1 cellular context compared by ENCODE assay signal in genomic region chr9:127828262-127829031, GRCh38.
TF ChIP-seq lines count a peak whose summit lies in the region.

No MANE protein-coding gene starts in this region.

TF ChIP-seq in HepG2, 621 proteins besides CTCF, POLR2A, EP300 and RAD21 (continued from another document and continues in another):
- TF ChIP-seq, protein P1, sequence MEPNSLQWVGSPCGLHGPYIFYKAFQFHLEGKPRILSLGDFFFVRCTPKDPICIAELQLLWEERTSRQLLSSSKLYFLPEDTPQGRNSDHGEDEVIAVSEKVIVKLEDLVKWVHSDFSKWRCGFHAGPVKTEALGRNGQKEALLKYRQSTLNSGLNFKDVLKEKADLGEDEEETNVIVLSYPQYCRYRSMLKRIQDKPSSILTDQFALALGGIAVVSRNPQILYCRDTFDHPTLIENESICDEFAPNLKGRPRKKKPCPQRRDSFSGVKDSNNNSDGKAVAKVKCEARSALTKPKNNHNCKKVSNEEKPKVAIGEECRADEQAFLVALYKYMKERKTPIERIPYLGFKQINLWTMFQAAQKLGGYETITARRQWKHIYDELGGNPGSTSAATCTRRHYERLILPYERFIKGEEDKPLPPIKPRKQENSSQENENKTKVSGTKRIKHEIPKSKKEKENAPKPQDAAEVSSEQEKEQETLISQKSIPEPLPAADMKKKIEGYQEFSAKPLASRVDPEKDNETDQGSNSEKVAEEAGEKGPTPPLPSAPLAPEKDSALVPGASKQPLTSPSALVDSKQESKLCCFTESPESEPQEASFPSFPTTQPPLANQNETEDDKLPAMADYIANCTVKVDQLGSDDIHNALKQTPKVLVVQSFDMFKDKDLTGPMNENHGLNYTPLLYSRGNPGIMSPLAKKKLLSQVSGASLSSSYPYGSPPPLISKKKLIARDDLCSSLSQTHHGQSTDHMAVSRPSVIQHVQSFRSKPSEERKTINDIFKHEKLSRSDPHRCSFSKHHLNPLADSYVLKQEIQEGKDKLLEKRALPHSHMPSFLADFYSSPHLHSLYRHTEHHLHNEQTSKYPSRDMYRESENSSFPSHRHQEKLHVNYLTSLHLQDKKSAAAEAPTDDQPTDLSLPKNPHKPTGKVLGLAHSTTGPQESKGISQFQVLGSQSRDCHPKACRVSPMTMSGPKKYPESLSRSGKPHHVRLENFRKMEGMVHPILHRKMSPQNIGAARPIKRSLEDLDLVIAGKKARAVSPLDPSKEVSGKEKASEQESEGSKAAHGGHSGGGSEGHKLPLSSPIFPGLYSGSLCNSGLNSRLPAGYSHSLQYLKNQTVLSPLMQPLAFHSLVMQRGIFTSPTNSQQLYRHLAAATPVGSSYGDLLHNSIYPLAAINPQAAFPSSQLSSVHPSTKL (CRISPR knock-in tag; IDR thresholded peaks at IDR 0.05), result peak; percentile 39; the same call in 1 of the 2 replicates
- TF ChIP-seq SP4 (CRISPR knock-in tag; IDR thresholded peaks at IDR 0.05), result peak; percentile 84
- no peak for TF ChIP-seq FOXK2 (IDR thresholded peaks at IDR 0.05)
- 0 out of 2 replicates have a peak, but pooled peaks have one; percentile 42 for TF ChIP-seq ZNF224 (CRISPR knock-in tag; IDR thresholded peaks at IDR 0.05)
- 0 out of 2 replicates have a peak, but pooled peaks have one; percentile 17 for TF ChIP-seq ERF (CRISPR knock-in tag; IDR thresholded peaks at IDR 0.05)
- TF ChIP-seq DNMT1 (CRISPR knock-in tag; IDR thresholded peaks at IDR 0.05), result no peak
- peak; percentile 79; the same call in 1 of the 2 replicates for TF ChIP-seq ZNF724P (CRISPR knock-in tag; IDR thresholded peaks at IDR 0.05; ENCODE audit: borderline replicate concordance)
- TF ChIP-seq SOX6 (IDR thresholded peaks at IDR 0.05), result no peak
- peak; percentile 42; the same call in 1 of the 2 replicates for TF ChIP-seq SOX6 (CRISPR knock-in tag; IDR thresholded peaks at IDR 0.05)
- peak; percentile 36; the same call in 1 of the 2 replicates for TF ChIP-seq ZNF317 (CRISPR knock-in tag; IDR thresholded peaks at IDR 0.05)
- TF ChIP-seq LCORL (IDR thresholded peaks at IDR 0.05), result no peak
- peak; percentile 74; the same call in 1 of the 2 replicates for TF ChIP-seq LCORL (CRISPR knock-in tag; IDR thresholded peaks at IDR 0.05)
- TF ChIP-seq GATA4 (IDR thresholded peaks at IDR 0.05; ENCODE audit: borderline replicate concordance, low read depth), result peak; percentile 55; the same call in 1 of the 2 replicates
- peak; percentile 56 for TF ChIP-seq RXRA (CRISPR knock-in tag; IDR thresholded peaks at IDR 0.05)
- peak; percentile 18; the same call in 1 of the 2 replicates for TF ChIP-seq GABPA (IDR thresholded peaks at IDR 0.05; ENCODE audit: low read depth, low read length)
- peak; percentile 32; the same call in 1 of the 2 replicates for TF ChIP-seq GABPA (CRISPR knock-in tag; IDR thresholded peaks at IDR 0.05; ENCODE audit: low read depth)
- TF ChIP-seq ZNF331 (CRISPR knock-in tag; IDR thresholded peaks at IDR 0.05), result peak; percentile 47; the same call in 1 of the 2 replicates
- 0 out of 2 replicates have a peak, but pooled peaks have one; percentile 22 for TF ChIP-seq POGZ (CRISPR knock-in tag; IDR thresholded peaks at IDR 0.05)
- peak; percentile 46; the same call in 1 of the 2 replicates for TF ChIP-seq MIXL1 (CRISPR knock-in tag; IDR thresholded peaks at IDR 0.05)
- TF ChIP-seq KLF12 (CRISPR knock-in tag; IDR thresholded peaks at IDR 0.05; ENCODE audit: borderline replicate concordance), result no peak
- TF ChIP-seq POLR2AphosphoS5 (IDR thresholded peaks at IDR 0.05; ENCODE audit: low read depth, low read length), result peak; percentile 68; the same call in 1 of the 2 replicates
- TF ChIP-seq ZNF234 (CRISPR knock-in tag; conservative IDR thresholded peaks at IDR 0.05), result no peak
- TF ChIP-seq, protein P2, sequence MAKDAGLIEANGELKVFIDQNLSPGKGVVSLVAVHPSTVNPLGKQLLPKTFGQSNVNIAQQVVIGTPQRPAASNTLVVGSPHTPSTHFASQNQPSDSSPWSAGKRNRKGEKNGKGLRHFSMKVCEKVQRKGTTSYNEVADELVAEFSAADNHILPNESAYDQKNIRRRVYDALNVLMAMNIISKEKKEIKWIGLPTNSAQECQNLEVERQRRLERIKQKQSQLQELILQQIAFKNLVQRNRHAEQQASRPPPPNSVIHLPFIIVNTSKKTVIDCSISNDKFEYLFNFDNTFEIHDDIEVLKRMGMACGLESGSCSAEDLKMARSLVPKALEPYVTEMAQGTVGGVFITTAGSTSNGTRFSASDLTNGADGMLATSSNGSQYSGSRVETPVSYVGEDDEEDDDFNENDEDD (CRISPR knock-in tag; IDR thresholded peaks at IDR 0.05; ENCODE audit: borderline replicate concordance), result peak; percentile 20; the same call in 1 of the 2 replicates
- peak; percentile 19; the same call in 1 of the 2 replicates for TF ChIP-seq MED1 (CRISPR knock-in tag; IDR thresholded peaks at IDR 0.05)
- TF ChIP-seq PCBP2 (optimal IDR thresholded peaks at IDR 0.05; ENCODE audit: low read depth, low read length, poor library complexity, severe bottlenecking), result no peak
- TF ChIP-seq SALL1 (CRISPR knock-in tag; IDR thresholded peaks at IDR 0.05), result peak; percentile 72
- TF ChIP-seq BCL6 (CRISPR knock-in tag; IDR thresholded peaks at IDR 0.05), result peak; percentile 19
- TF ChIP-seq GFI1 (CRISPR knock-in tag; IDR thresholded peaks at IDR 0.05; ENCODE audit: borderline replicate concordance), result no peak
- TF ChIP-seq, protein P3, sequence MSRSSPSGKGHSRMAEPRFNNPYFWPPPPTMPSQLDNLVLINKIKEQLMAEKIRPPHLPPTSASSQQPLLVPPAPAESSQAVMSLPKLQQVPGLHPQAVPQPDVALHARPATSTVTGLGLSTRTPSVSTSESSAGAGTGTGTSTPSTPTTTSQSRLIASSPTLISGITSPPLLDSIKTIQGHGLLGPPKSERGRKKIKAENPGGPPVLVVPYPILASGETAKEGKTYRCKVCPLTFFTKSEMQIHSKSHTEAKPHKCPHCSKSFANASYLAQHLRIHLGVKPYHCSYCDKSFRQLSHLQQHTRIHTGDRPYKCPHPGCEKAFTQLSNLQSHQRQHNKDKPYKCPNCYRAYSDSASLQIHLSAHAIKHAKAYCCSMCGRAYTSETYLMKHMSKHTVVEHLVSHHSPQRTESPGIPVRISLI (CRISPR knock-in tag; IDR thresholded peaks at IDR 0.05; ENCODE audit: borderline replicate concordance), result 0 out of 2 replicates have a peak, but pooled peaks have one; percentile 16
- peak; percentile 41; the same call in 1 of the 2 replicates for TF ChIP-seq MXD3 (CRISPR knock-in tag; IDR thresholded peaks at IDR 0.05)
- no peak for TF ChIP-seq HMGA1 (CRISPR knock-in tag; conservative IDR thresholded peaks at IDR 0.05)
- peak; percentile 88 for TF ChIP-seq KDM2A (CRISPR knock-in tag; IDR thresholded peaks at IDR 0.05; ENCODE audit: borderline replicate concordance, low read depth)
- TF ChIP-seq ZNF354B (CRISPR knock-in tag; IDR thresholded peaks at IDR 0.05), result no peak
- TF ChIP-seq TEAD3 (CRISPR knock-in tag; optimal IDR thresholded peaks at IDR 0.05; ENCODE audit: borderline replicate concordance), result peak; percentile 66
- TF ChIP-seq FOXA1 (IDR thresholded peaks at IDR 0.05), result no peak
- no peak for TF ChIP-seq FOXA1 (CRISPR knock-in tag; IDR thresholded peaks at IDR 0.05)
- peak; percentile 74 for TF ChIP-seq SAP130 (CRISPR knock-in tag; IDR thresholded peaks at IDR 0.05; ENCODE audit: low read depth)
- peak; percentile 47; the same call in 1 of the 2 replicates for TF ChIP-seq MIER3 (CRISPR knock-in tag; IDR thresholded peaks at IDR 0.05; ENCODE audit: borderline replicate concordance)
- 0 out of 2 replicates have a peak, but pooled peaks have one; percentile 13 for TF ChIP-seq ZMYM3 (CRISPR knock-in tag; IDR thresholded peaks at IDR 0.05)
- TF ChIP-seq PHF8 (CRISPR knock-in tag; IDR thresholded peaks at IDR 0.05), result peak; percentile 59; the same call in 1 of the 2 replicates
- TF ChIP-seq ZBTB8A (CRISPR knock-in tag; IDR thresholded peaks at IDR 0.05; ENCODE audit: borderline replicate concordance, low read depth), result no peak
- TF ChIP-seq, protein P4, sequence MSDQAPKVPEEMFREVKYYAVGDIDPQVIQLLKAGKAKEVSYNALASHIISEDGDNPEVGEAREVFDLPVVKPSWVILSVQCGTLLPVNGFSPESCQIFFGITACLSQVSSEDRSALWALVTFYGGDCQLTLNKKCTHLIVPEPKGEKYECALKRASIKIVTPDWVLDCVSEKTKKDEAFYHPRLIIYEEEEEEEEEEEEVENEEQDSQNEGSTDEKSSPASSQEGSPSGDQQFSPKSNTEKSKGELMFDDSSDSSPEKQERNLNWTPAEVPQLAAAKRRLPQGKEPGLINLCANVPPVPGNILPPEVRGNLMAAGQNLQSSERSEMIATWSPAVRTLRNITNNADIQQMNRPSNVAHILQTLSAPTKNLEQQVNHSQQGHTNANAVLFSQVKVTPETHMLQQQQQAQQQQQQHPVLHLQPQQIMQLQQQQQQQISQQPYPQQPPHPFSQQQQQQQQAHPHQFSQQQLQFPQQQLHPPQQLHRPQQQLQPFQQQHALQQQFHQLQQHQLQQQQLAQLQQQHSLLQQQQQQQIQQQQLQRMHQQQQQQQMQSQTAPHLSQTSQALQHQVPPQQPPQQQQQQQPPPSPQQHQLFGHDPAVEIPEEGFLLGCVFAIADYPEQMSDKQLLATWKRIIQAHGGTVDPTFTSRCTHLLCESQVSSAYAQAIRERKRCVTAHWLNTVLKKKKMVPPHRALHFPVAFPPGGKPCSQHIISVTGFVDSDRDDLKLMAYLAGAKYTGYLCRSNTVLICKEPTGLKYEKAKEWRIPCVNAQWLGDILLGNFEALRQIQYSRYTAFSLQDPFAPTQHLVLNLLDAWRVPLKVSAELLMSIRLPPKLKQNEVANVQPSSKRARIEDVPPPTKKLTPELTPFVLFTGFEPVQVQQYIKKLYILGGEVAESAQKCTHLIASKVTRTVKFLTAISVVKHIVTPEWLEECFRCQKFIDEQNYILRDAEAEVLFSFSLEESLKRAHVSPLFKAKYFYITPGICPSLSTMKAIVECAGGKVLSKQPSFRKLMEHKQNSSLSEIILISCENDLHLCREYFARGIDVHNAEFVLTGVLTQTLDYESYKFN (CRISPR knock-in tag; conservative IDR thresholded peaks at IDR 0.05), result peak; percentile 65
- TF ChIP-seq HDAC2 (CRISPR knock-in tag; IDR thresholded peaks at IDR 0.05), result peak; percentile 57; the same call in 1 of the 2 replicates
- TF ChIP-seq THYN1 (CRISPR knock-in tag; IDR thresholded peaks at IDR 0.05; ENCODE audit: borderline replicate concordance, low read depth), result no peak
- peak; percentile 84 for TF ChIP-seq POLR2G (IDR thresholded peaks at IDR 0.05; ENCODE audit: low read depth, low read length)
- TF ChIP-seq ZNF205 (CRISPR knock-in tag; IDR thresholded peaks at IDR 0.05), result peak; percentile 50; the same call in 1 of the 2 replicates
- no peak for TF ChIP-seq RARG (CRISPR knock-in tag; IDR thresholded peaks at IDR 0.05; ENCODE audit: low read depth)
- peak; percentile 78; the same call in 1 of the 2 replicates for TF ChIP-seq RBAK (CRISPR knock-in tag; IDR thresholded peaks at IDR 0.05)
- no peak for TF ChIP-seq ZNF550 (CRISPR knock-in tag; IDR thresholded peaks at IDR 0.05; ENCODE audit: borderline replicate concordance)
- TF ChIP-seq, protein P5, sequence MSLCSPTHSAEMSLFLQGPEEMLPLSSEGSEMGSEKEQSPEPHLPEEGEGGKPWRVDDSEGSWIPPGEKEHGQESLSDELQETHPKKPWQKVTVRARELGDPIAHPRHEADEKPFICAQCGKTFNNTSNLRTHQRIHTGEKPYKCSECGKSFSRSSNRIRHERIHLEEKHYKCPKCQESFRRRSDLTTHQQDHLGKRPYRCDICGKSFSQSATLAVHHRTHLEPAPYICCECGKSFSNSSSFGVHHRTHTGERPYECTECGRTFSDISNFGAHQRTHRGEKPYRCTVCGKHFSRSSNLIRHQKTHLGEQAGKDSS (CRISPR knock-in tag; IDR thresholded peaks at IDR 0.05; ENCODE audit: borderline replicate concordance, low read depth), result peak; percentile 39; the same call in 1 of the 2 replicates
- TF ChIP-seq GABPB1 (CRISPR knock-in tag; IDR thresholded peaks at IDR 0.05), result peak; percentile 86
- TF ChIP-seq CEBPG (CRISPR knock-in tag; IDR thresholded peaks at IDR 0.05), result no peak
- peak; percentile 27 for TF ChIP-seq AGO2 (optimal IDR thresholded peaks at IDR 0.05; ENCODE audit: low read depth, low read length)
- peak; percentile 51; the same call in 1 of the 2 replicates for TF ChIP-seq MYC (CRISPR knock-in tag; IDR thresholded peaks at IDR 0.05; ENCODE audit: borderline replicate concordance)
- no peak for TF ChIP-seq ZNF329 (CRISPR knock-in tag; IDR thresholded peaks at IDR 0.05; ENCODE audit: low read depth)
- TF ChIP-seq, protein P6, sequence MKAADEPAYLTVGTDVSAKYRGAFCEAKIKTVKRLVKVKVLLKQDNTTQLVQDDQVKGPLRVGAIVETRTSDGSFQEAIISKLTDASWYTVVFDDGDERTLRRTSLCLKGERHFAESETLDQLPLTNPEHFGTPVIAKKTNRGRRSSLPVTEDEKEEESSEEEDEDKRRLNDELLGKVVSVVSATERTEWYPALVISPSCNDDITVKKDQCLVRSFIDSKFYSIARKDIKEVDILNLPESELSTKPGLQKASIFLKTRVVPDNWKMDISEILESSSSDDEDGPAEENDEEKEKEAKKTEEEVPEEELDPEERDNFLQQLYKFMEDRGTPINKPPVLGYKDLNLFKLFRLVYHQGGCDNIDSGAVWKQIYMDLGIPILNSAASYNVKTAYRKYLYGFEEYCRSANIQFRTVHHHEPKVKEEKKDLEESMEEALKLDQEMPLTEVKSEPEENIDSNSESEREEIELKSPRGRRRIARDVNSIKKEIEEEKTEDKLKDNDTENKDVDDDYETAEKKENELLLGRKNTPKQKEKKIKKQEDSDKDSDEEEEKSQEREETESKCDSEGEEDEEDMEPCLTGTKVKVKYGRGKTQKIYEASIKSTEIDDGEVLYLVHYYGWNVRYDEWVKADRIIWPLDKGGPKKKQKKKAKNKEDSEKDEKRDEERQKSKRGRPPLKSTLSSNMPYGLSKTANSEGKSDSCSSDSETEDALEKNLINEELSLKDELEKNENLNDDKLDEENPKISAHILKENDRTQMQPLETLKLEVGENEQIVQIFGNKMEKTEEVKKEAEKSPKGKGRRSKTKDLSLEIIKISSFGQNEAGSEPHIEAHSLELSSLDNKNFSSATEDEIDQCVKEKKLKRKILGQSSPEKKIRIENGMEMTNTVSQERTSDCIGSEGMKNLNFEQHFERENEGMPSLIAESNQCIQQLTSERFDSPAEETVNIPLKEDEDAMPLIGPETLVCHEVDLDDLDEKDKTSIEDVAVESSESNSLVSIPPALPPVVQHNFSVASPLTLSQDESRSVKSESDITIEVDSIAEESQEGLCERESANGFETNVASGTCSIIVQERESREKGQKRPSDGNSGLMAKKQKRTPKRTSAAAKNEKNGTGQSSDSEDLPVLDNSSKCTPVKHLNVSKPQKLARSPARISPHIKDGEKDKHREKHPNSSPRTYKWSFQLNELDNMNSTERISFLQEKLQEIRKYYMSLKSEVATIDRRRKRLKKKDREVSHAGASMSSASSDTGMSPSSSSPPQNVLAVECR (CRISPR knock-in tag; IDR thresholded peaks at IDR 0.05; ENCODE audit: borderline replicate concordance), result peak; percentile 50; the same call in 1 of the 2 replicates
